8 cellular contexts compared by ENCODE assay signal in genomic region chr3:169774186-169774585, GRCh38. TPM values are rescaled to one million over a fixed set of nuclear protein-coding genes. Genes with fewer than 3 reads are reported as not detected.
DNase-seq lines count a peak whose midpoint lies in the region; ATAC-seq and TF ChIP-seq lines count a peak whose summit lies in the region.

No MANE protein-coding gene starts in this region.

- H3K27me3 Mint-ChIP-seq in CD8-positive, alpha-beta T cell (ENCODE audit: low read depth), result no peaks in the 10 kb centered on the region

- no peak for TF ChIP-seq CTCF in CD8-positive, alpha-beta T cell (IDR thresholded peaks at IDR 0.05)
- no peak for TF ChIP-seq CTCF in NB4 (IDR thresholded peaks at IDR 0.05; ENCODE audit: low read depth, low read length)

- peak overlapping the region; percentile 99 for H3K27ac Mint-ChIP-seq in CD8-positive, alpha-beta T cell

- peak overlapping the region; percentile 97 for H3K27ac ChIP-seq in CD8-positive, alpha-beta T cell (ENCODE audit: low read depth, low read length)
- H3K27ac ChIP-seq in effector memory CD4-positive, alpha-beta T cell (ENCODE audit: insufficient read depth, low read length, poor library complexity, severe bottlenecking), result peak overlapping the region; percentile 99

- peak overlapping the region; percentile 99 for H3K4me3 ChIP-seq in CD8-positive, alpha-beta T cell (ENCODE audit: low read depth, low read length)
- peak overlapping the region; percentile 96 for H3K4me3 ChIP-seq in NB4 (ENCODE audit: low read depth, low read length)
- H3K4me3 ChIP-seq in effector memory CD4-positive, alpha-beta T cell (ENCODE audit: insufficient read depth, low read depth, low read length, poor library complexity, severe bottlenecking), result no peak overlapping the region
- H3K4me3 ChIP-seq in neuron (ENCODE audit: low read length), result peak overlapping the region; percentile 72

- no peak for TF ChIP-seq POLR2A in NB4 (IDR thresholded peaks at IDR 0.05; ENCODE audit: extremely low read depth, insufficient read length)

- CTCF ChIA-PET in CD8-positive, alpha-beta T cell (lab: Charles Lee), result interaction anchor here (0.6 kb wide), 1 partner anchor 393 kb away, joined by 3 read pairs; no protein-coding TSS in a partner anchor

- H3K9me3 Mint-ChIP-seq in CD8-positive, alpha-beta T cell, result no peaks in the 10 kb centered on the region

- peaks cover 30% of the 10 kb centered on the region for H3K4me1 ChIP-seq in CD8-positive, alpha-beta T cell (ENCODE audit: insufficient read depth, low read length)
- peaks cover 14% of the 10 kb centered on the region for H3K4me1 ChIP-seq in effector memory CD4-positive, alpha-beta T cell (ENCODE audit: control insufficient read depth, insufficient read depth, low read length, poor library complexity, severe bottlenecking)
- peaks cover 16% of the 10 kb centered on the region for H3K4me1 ChIP-seq in neuron (ENCODE audit: insufficient read depth, low read length)

- ATAC-seq in CD8-positive, alpha-beta T cell, result no peak
- ATAC-seq in HG02610 (IDR thresholded peaks at IDR 0.05; ENCODE audit: unreplicated experiment) (no peak), HG02588 (IDR thresholded peaks at IDR 0.05; ENCODE audit: unreplicated experiment) (no peak)

- H3K4me3 Mint-ChIP-seq in CD8-positive, alpha-beta T cell, result peak overlapping the region; percentile 99

- H3K36me3 Mint-ChIP-seq in CD8-positive, alpha-beta T cell, result peaks cover 67% of the 10 kb centered on the region

- no peaks in the 10 kb centered on the region for H3K9me3 ChIP-seq in CD8-positive, alpha-beta T cell (ENCODE audit: low read length)
- no peaks in the 10 kb centered on the region for H3K9me3 ChIP-seq in effector memory CD4-positive, alpha-beta T cell (ENCODE audit: control insufficient read depth, low read length)
- no peaks in the 10 kb centered on the region for H3K9me3 ChIP-seq in neuron (ENCODE audit: low read length)

- H3K36me3 ChIP-seq in CD8-positive, alpha-beta T cell (ENCODE audit: insufficient read depth, low read length), result peaks cover 14% of the 10 kb centered on the region
- peaks cover 20% of the 10 kb centered on the region for H3K36me3 ChIP-seq in effector memory CD4-positive, alpha-beta T cell (ENCODE audit: control insufficient read depth, insufficient read depth, low read length)
- peaks cover 31% of the 10 kb centered on the region for H3K36me3 ChIP-seq in neuron (ENCODE audit: insufficient read depth, low read length)

- DNase-seq in CD8-positive, alpha-beta T cell, result no peak
- DNase-seq in NB4 (ENCODE audit: low read depth), result no peak
- no peak for DNase-seq in effector memory CD4-positive, alpha-beta T cell
- no peak for DNase-seq in NCI-H146 (lab: John Stamatoyannopoulos, UW)
- DNase-seq in SIG-M5 treated with dmso at 0.1 percent for 504 hours (lab: John Stamatoyannopoulos, UW; ENCODE audit: unreplicated experiment), result no peak

- no peaks in the 10 kb centered on the region for H3K27me3 ChIP-seq in CD8-positive, alpha-beta T cell (ENCODE audit: insufficient read depth, low read length)
- H3K27me3 ChIP-seq in effector memory CD4-positive, alpha-beta T cell (replicated peaks; ENCODE audit: control insufficient read depth, insufficient read depth, low read length, poor library complexity, severe bottlenecking), result no peaks in the 10 kb centered on the region
- H3K27me3 ChIP-seq in neuron (ENCODE audit: insufficient read depth, low read length), result no peaks in the 10 kb centered on the region

- no peak overlapping the region for H2AFZ ChIP-seq in neuron (ENCODE audit: low read depth, low read length)

- intact Hi-C loops in CD8-positive, alpha-beta T cell (cut with DNase I, micrococcal nuclease), result loop anchor here (1.0 to 10.0 kb wide), 5 partner anchors 39 to 1681 kb away; partner anchors contain the start of genes EIF5A2 (in 1 of the 2), LRRC34 (in 1 of the 2) and LRRIQ4 (in 1 of the 2)

- H3K4me1 Mint-ChIP-seq in CD8-positive, alpha-beta T cell (ENCODE audit: low read depth), result peaks cover 56% of the 10 kb centered on the region

- POLR2A ChIA-PET in CD8-positive, alpha-beta T cell (lab: Charles Lee), result interaction anchor here (1.0 to 3.7 kb wide), 4 partner anchors 10 to 406 kb away, joined by 3 to 45 read pairs (median 22); partner anchors contain the start of genes LRRC34, LRRIQ4, SEC62 and TERC

RNA-seq across cellular contexts. Expression of gene MYNN, which starts 1.0 kb away (rescaled TPM):
- 10 to 100 TPM; 21.1 to 24.7 TPM for total RNA-seq in CD8-positive, alpha-beta T cell

RNA-seq across cellular contexts. Expression of gene ACTRT3, which starts 4.8 kb away (rescaled TPM):
- not detected for total RNA-seq in CD8-positive, alpha-beta T cell

RNA-seq across cellular contexts. Expression of gene TERC, which starts 9.3 kb away (rescaled TPM):
- total RNA-seq in CD8-positive, alpha-beta T cell, result 10 to 100 TPM; 12.7 to 13.3 TPM

RNA-seq across cellular contexts. Expression of gene LRRIQ4, which starts 38.5 kb away (rescaled TPM):
- total RNA-seq in CD8-positive, alpha-beta T cell, result not detected

RNA-seq across cellular contexts. Expression of gene LRRC34, which starts 38.5 kb away (rescaled TPM):
- total RNA-seq in CD8-positive, alpha-beta T cell, result under 1 TPM; 0.36 to 0.54 TPM
